ENCODE assay signal across 20 cellular contexts in the genomic region with DNA sequence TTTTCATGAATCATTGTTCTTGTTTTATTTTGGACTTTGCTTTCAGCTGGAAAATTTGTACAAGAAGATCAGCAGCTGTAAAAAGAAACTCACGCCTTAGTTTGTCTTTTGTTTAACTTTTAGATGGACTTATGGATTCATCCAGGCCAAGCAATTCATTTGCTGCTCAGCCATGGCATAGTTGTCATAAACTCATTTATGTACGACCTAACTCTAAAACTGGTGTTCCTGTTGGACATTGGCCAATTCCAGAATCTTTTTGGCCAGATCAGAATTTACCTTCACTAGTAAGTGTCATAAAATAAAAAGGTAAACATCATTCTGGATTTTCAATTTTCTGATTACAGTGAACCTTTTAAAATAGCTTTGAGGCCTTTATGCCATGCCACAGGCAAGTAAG. TPM values are rescaled to one million over a fixed set of nuclear protein-coding genes. Genes with fewer than 3 reads are reported as not detected.
DNase-seq lines count a peak whose midpoint lies in the region; FAIRE-seq and TF ChIP-seq lines count a peak whose summit lies in the region.
"Had no signal": no experiment of that assay in that cellular context is flagged by ENCODE, and none has a peak within 500 bp of the region (broad histone marks: within the 10 kb centered on the region; RNA-seq: fewer than 3 reads in every experiment).

No MANE protein-coding gene starts in this region.

- no peak overlapping the region for H3K9ac ChIP-seq in colonic mucosa (ENCODE audit: low read depth in 2 of 2, low read length in 2 of 2)
- H3K9ac ChIP-seq: BLaER1 treated with 17β-estradiol and CSF1 and Interleukin-3, amounts not matched to agents 10 nM and 100 nM; GM23248 had no signal

- H3K27ac Mint-ChIP-seq in activated naive CD4-positive, alpha-beta T cell treated with anti-CD3 and anti-CD28 coated beads, Interleukin-2, amount 50 U/mL, for 24 hours: peak overlapping the region; percentile 24
- H3K27ac Mint-ChIP-seq in activated naive CD4-positive, alpha-beta T cell treated with anti-CD3 and anti-CD28 coated beads, Interleukin-2, amount 10 ng/mL, durations not matched to agents 7 days and 5 days: no peak overlapping the region
- H3K27ac Mint-ChIP-seq: CD8-positive, alpha-beta T cell had no signal

- no peaks in the 10 kb centered on the region for H3K27me3 Mint-ChIP-seq in activated naive CD4-positive, alpha-beta T cell treated with anti-CD3 and anti-CD28 coated beads, Interleukin-2, amount 50 U/mL, for 24 hours
- no peaks in the 10 kb centered on the region for H3K27me3 Mint-ChIP-seq in activated naive CD4-positive, alpha-beta T cell treated with anti-CD3 and anti-CD28 coated beads, Interleukin-2, amount 10 ng/mL, durations not matched to agents 7 days and 5 days

- H3K9me3 Mint-ChIP-seq in activated naive CD4-positive, alpha-beta T cell treated with anti-CD3 and anti-CD28 coated beads, Interleukin-2, amount 50 U/mL, for 24 hours: no peaks in the 10 kb centered on the region
- no peaks in the 10 kb centered on the region for H3K9me3 Mint-ChIP-seq in activated naive CD4-positive, alpha-beta T cell treated with anti-CD3 and anti-CD28 coated beads, Interleukin-2, amount 10 ng/mL, durations not matched to agents 7 days and 5 days
- H3K9me3 Mint-ChIP-seq: CD8-positive, alpha-beta T cell had no signal

- H3K36me3 ChIP-seq in colonic mucosa (no peaks in the 10 kb centered on the region), small intestine (ENCODE audit: control insufficient read depth in 2 of 2, insufficient read depth in 2 of 2, low read length in 2 of 2) (no peaks in the 10 kb centered on the region)

- 25 to 47% (median 25%) methylated on average over 2 of the region's 2 CpGs for WGBS in small intestine, 3 donors

- no peak for TF ChIP-seq CTCF in colonic mucosa (IDR thresholded peaks at IDR 0.05)

- H3K4me1 ChIP-seq in colonic mucosa: no peaks in the 10 kb centered on the region
- H3K4me1 ChIP-seq in small intestine (ENCODE audit: control insufficient read depth in 2 of 2, insufficient read depth in 1 of 2, low read depth in 1 of 2, low read length in 1 of 2): no peaks in the 10 kb centered on the region

- no peak overlapping the region for H3K4me3 Mint-ChIP-seq in activated naive CD4-positive, alpha-beta T cell treated with anti-CD3 and anti-CD28 coated beads, Interleukin-2, amount 50 U/mL, for 24 hours
- no peak overlapping the region for H3K4me3 Mint-ChIP-seq in activated naive CD4-positive, alpha-beta T cell treated with anti-CD3 and anti-CD28 coated beads, Interleukin-2, amount 10 ng/mL, durations not matched to agents 7 days and 5 days
- H3K4me3 Mint-ChIP-seq: CD8-positive, alpha-beta T cell had no signal

- no peaks in the 10 kb centered on the region for H3K27me3 ChIP-seq in colonic mucosa
- H3K27me3 ChIP-seq in small intestine (ENCODE audit: control insufficient read depth in 2 of 2, insufficient read depth in 2 of 2, low read length in 2 of 2): no peaks in the 10 kb centered on the region

- H3K4me3 ChIP-seq in colonic mucosa (no peak overlapping the region), small intestine (ENCODE audit: low read depth in 1 of 2, low read length in 2 of 2) (no peak overlapping the region)
- H3K4me3 ChIP-seq: BLaER1 treated with 17β-estradiol and CSF1 and Interleukin-3, amounts not matched to agents 10 nM and 100 nM; GM12878; GM23248 had no signal

- intact Hi-C loops in colonic mucosa (cut with DNase I): no loop called here

- DNase-seq in activated naive CD4-positive, alpha-beta T cell treated with anti-CD3 and anti-CD28 coated beads, Interleukin-2, amount 10 ng/mL, durations not matched to agents 7 days and 5 days: no peak
- DNase-seq in colonic mucosa (peak; percentile 63), small intestine (peak; percentile 7), NCI-H1417 treated with DMSO at 0.1 percent for 48 hours (lab: John Stamatoyannopoulos, UW) (no peak), H4 (ENCODE audit: low spot score) (no peak), T-helper 2 cell (no peak)
- DNase-seq: 8988T; CD8-positive, alpha-beta T cell; DMS 273 treated with DMSO at 0.1 percent for 48 hours; DMS53; DND-41; EL; GM23248; HCEC 1CT had no signal

- peaks cover 7% of the 10 kb centered on the region for H3K4me1 Mint-ChIP-seq in activated naive CD4-positive, alpha-beta T cell treated with anti-CD3 and anti-CD28 coated beads, Interleukin-2, amount 50 U/mL, for 24 hours
- peaks cover 4% of the 10 kb centered on the region for H3K4me1 Mint-ChIP-seq in activated naive CD4-positive, alpha-beta T cell treated with anti-CD3 and anti-CD28 coated beads, Interleukin-2, amount 10 ng/mL, durations not matched to agents 7 days and 5 days

- H3K9me3 ChIP-seq in colonic mucosa (no peaks in the 10 kb centered on the region), small intestine (ENCODE audit: control insufficient read depth, low read depth) (no peaks in the 10 kb centered on the region)
- H3K9me3 ChIP-seq: BLaER1 treated with 17β-estradiol and CSF1 and Interleukin-3, amounts not matched to agents 10 nM and 100 nM had no signal

- CTCF ChIA-PET in activated naive CD4-positive, alpha-beta T cell treated with anti-CD3 and anti-CD28 coated beads, Interleukin-2, amount 10 ng/mL, durations not matched to agents 7 days and 5 days (lab: Charles Lee): no interaction called here

- H3K27ac ChIP-seq in colonic mucosa: peak overlapping the region; percentile 11
- H3K27ac ChIP-seq in small intestine (ENCODE audit: low read depth in 1 of 2, low read length in 1 of 2): no peak overlapping the region
- H3K27ac ChIP-seq: BLaER1 treated with 17β-estradiol and CSF1 and Interleukin-3, amounts not matched to agents 10 nM and 100 nM; GM23248; HL-60 had no signal

- FAIRE-seq in small intestine (lab: Jason Lieb, UNC): no peak
- FAIRE-seq: GM12878, GM18507, H54 had no signal

- H3K36me3 Mint-ChIP-seq in activated naive CD4-positive, alpha-beta T cell treated with anti-CD3 and anti-CD28 coated beads, Interleukin-2, amount 50 U/mL, for 24 hours: peaks cover 15% of the 10 kb centered on the region
- H3K36me3 Mint-ChIP-seq in activated naive CD4-positive, alpha-beta T cell treated with anti-CD3 and anti-CD28 coated beads, Interleukin-2, amount 10 ng/mL, durations not matched to agents 7 days and 5 days: peaks cover 37% of the 10 kb centered on the region

RNA-seq across cellular contexts. Expression of a gene that starts 29.1 kb away (rescaled TPM):
- total RNA-seq in colonic mucosa: 10 to 100 TPM; 14.8 to 16.2 TPM
- 10 to 100 TPM in 1 of 3 donors, 1 to 10 TPM in 2; 2.4 to 11.0 (median 9.7) TPM for polyA plus RNA-seq in small intestine
- total RNA-seq in H4 (2014; rRNA removed; shearing (Covaris generic)): 1.6 and 3.9 TPM in 2 replicates

Comparison
In these comparisons a context has a peak if more than half of its experiments do, and no peak if none do; other contexts are left out.
1. DNase-seq: peak in colonic mucosa (single experiment) and small intestine (single experiment); none in activated naive CD4-positive, alpha-beta T cell treated with anti-CD3 and anti-CD28 coated beads, Interleukin-2, amount 10 ng/mL, durations not matched to agents 7 days and 5 days (single experiment), NCI-H1417 treated with DMSO at 0.1 percent for 48 hours (single experiment), H4 (single experiment) and T-helper 2 cell (0 of 5).